10 cellular contexts compared by ENCODE assay signal in the genomic region with DNA sequence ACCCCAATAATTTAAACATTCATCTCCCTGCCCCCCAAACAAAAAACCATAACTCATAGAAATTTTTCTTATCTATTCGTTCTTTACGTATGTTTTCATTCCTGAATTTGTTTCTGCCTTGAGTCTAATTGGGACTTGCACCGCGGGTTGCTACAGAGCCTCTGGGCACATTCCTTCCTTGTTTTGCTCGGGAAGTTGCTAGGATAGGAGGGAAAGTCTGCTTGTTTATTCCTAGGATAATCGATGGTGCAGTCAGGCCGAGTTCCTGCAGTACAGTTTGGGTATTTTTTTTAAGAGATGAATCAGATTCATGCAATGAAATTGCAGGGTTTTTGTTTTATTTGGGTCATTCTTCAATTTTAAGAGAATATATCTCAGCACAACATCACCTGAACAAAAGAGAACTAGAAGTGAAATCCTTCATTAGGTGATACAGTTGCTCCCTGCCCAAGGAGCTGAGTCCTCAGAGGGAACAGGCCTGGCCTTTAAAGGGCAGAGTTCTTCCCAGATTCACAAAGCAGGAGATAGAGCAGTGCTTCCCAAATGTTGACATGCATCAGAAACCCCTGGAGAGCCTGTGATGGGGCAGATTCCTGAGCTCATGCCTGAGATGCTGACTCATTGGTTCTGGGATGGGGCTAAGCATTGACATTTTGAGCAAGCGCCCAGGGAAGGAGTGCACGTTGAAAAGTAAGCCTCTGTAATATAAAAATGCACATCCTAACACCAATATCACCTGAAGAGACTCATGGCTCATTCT.
DNase-seq lines count a peak whose midpoint lies in the region; TF ChIP-seq lines count a peak whose summit lies in the region.
"Had no signal": no experiment of that assay in that cellular context is flagged by ENCODE, and none has a peak within 500 bp of the region (broad histone marks: within the 10 kb centered on the region; RNA-seq: fewer than 3 reads in every experiment).

No MANE protein-coding gene starts in this region.

- H3K4me1 Mint-ChIP-seq in endothelial cell (ENCODE audit: unreplicated experiment) (no peaks in the 10 kb centered on the region), immature natural killer cell (no peaks in the 10 kb centered on the region)
- peaks cover 8% of the 10 kb centered on the region for H3K4me1 Mint-ChIP-seq in activated T-cell treated with anti-CD3 and anti-CD28 coated beads, Interleukin-2, amount 50 U/mL, for 24 hours (ENCODE audit: low read depth)

- TF ChIP-seq CTCF in endothelial cell (IDR thresholded peaks at IDR 0.05; ENCODE audit: unreplicated experiment) = no peak

- H3K9me3 Mint-ChIP-seq in endothelial cell (ENCODE audit: unreplicated experiment) = no peaks in the 10 kb centered on the region
- H3K9me3 Mint-ChIP-seq in activated T-cell treated with anti-CD3 and anti-CD28 coated beads, Interleukin-2, amount 50 U/mL, for 24 hours = peaks cover 12% of the 10 kb centered on the region
- peaks cover 0 to 4% (median 0%) of the 10 kb centered on the region in 6 donors for H3K9me3 Mint-ChIP-seq in immature natural killer cell

- no peaks in the 10 kb centered on the region for H3K79me2 ChIP-seq in ACC112 (ENCODE audit: control insufficient read depth, insufficient read depth, low read length, unreplicated experiment)

- H2AFZ ChIP-seq in ACC112 (ENCODE audit: low read length, unreplicated experiment) = peak overlapping the region; percentile 43

- H3K36me3 ChIP-seq in ACC112 (ENCODE audit: insufficient read depth, low read length) = no peaks in the 10 kb centered on the region
- H3K36me3 ChIP-seq in MG63 = no peaks in the 10 kb centered on the region
- no peaks in the 10 kb centered on the region for H3K36me3 ChIP-seq in mesodermal cell (ENCODE audit: control insufficient read depth, insufficient read depth, low read length)

- no peak overlapping the region for H3K4me3 Mint-ChIP-seq in endothelial cell (ENCODE audit: unreplicated experiment)
- no peak overlapping the region for H3K4me3 Mint-ChIP-seq in activated T-cell treated with anti-CD3 and anti-CD28 coated beads, Interleukin-2, amount 50 U/mL, for 24 hours
- H3K4me3 Mint-ChIP-seq in immature natural killer cell = no peak overlapping the region

- H3K4me3 ChIP-seq in ACC112 (ENCODE audit: low read depth, low read length) (peak overlapping the region; percentile 46), MG63 (no peak overlapping the region), mesodermal cell (ENCODE audit: extremely low read depth, insufficient read depth, low read length, poor library complexity, severe bottlenecking) (no peak overlapping the region)
- H3K4me3 ChIP-seq: lung had no signal

- DNase-seq in MG63 = peak; percentile 77
- no peak for DNase-seq in endothelial cell (ENCODE audit: low spot score)
- DNase-seq in activated T-cell treated with anti-CD3 and anti-CD28 coated beads, Interleukin-2, amount 50 U/mL, for 24 hours = no peak
- no peak for DNase-seq in immature natural killer cell
- no peak for DNase-seq in superior temporal gyrus (ENCODE audit: extremely low spot score)
- no peak for DNase-seq in effector CD4-positive, alpha-beta T cell
- DNase-seq: NCI-H1417 had no signal

- no CpG with 5 or more reads among the region's 9 CpGs for WGBS in mesodermal cell (ENCODE audit: insufficient coverage in 2 of 2), 2 experiments

- H3K9me3 ChIP-seq in MG63 = no peaks in the 10 kb centered on the region; the same call in 1 of the 2 replicates
- peaks cover 8% of the 10 kb centered on the region for H3K9me3 ChIP-seq in mesodermal cell (ENCODE audit: control insufficient read depth, low read length)

- no peaks in the 10 kb centered on the region for H3K27me3 Mint-ChIP-seq in endothelial cell (ENCODE audit: unreplicated experiment)
- H3K27me3 Mint-ChIP-seq in activated T-cell treated with anti-CD3 and anti-CD28 coated beads, Interleukin-2, amount 50 U/mL, for 24 hours = peaks cover 14% of the 10 kb centered on the region
- H3K27me3 Mint-ChIP-seq in immature natural killer cell (ENCODE audit: low read depth in 3 of 3) = peaks cover 0 to 12% (median 3%) of the 10 kb centered on the region in 3 donors

- H3K27me3 ChIP-seq in ACC112 (ENCODE audit: insufficient read depth, low read length) = no peaks in the 10 kb centered on the region
- H3K27me3 ChIP-seq in MG63 = no peaks in the 10 kb centered on the region

- H3K36me3 Mint-ChIP-seq in endothelial cell (ENCODE audit: low read depth, unreplicated experiment) = no peaks in the 10 kb centered on the region
- H3K36me3 Mint-ChIP-seq in activated T-cell treated with anti-CD3 and anti-CD28 coated beads, Interleukin-2, amount 50 U/mL, for 24 hours (ENCODE audit: low read depth) = peaks cover 2% of the 10 kb centered on the region
- peaks cover 0 to 4% (median 0%) of the 10 kb centered on the region in 3 donors for H3K36me3 Mint-ChIP-seq in immature natural killer cell

- H3K27ac ChIP-seq in ACC112 (ENCODE audit: low read depth, low read length) = peak overlapping the region; percentile 95
- H3K27ac ChIP-seq in mesodermal cell (ENCODE audit: low read depth, low read length, severe bottlenecking) = peak overlapping the region; percentile 96

- H3K27ac Mint-ChIP-seq in endothelial cell (ENCODE audit: unreplicated experiment) (peak overlapping the region; percentile 42), immature natural killer cell (no peak overlapping the region)
- no peak overlapping the region for H3K27ac Mint-ChIP-seq in activated T-cell treated with anti-CD3 and anti-CD28 coated beads, Interleukin-2, amount 50 U/mL, for 24 hours

- H3K4me1 ChIP-seq in ACC112 (ENCODE audit: control insufficient read depth, insufficient read depth, low read length, unreplicated experiment) = peaks cover 37% of the 10 kb centered on the region
- peaks cover 25% of the 10 kb centered on the region for H3K4me1 ChIP-seq in mesodermal cell (ENCODE audit: control insufficient read depth, insufficient read depth, low read length, poor library complexity, severe bottlenecking)
